Comparison of ENCODE assay signal across 15 cellular contexts in the genomic region with DNA sequence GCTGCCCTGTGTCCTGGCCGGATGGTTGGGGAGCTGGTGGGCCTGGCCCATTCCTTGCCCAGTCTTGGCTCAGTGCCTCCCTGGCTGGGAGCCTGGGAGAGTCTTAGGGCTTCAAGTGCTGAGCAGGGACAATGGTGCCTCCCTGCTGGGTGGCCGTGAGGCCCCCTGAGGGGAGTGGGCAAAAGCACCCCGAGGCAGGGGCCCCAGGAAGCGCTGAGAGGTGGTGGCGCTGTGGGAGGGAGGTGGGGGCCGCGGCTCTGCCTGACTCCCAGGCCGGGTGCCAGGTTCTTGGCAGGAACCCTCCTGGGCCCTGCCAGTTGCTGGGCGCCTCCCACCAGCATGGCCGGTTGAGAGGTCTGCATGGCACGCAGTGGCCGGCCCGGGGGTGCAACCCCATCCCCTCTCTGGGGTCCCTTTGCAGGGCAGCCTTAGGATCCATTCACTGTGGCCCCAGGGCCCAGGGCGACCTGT. TPM values are rescaled to one million over a fixed set of nuclear protein-coding genes. Genes with fewer than 3 reads are reported as not detected.
DNase-seq lines count a peak whose midpoint lies in the region; ATAC-seq, FAIRE-seq and TF ChIP-seq lines count a peak whose summit lies in the region.
"Had no signal": no experiment of that assay in that cellular context is flagged by ENCODE, and none has a peak within 500 bp of the region (broad histone marks: within the 10 kb centered on the region; RNA-seq: fewer than 3 reads in every experiment).

No MANE protein-coding gene starts in this region.

- FAIRE-seq in astrocyte (lab: Jason Lieb, UNC), result no peak

- H3K4me3 ChIP-seq in GM23338 (no peak overlapping the region), astrocyte (ENCODE audit: insufficient read depth, low read depth, low read length) (no peak overlapping the region), rectal smooth muscle tissue (ENCODE audit: low read length) (peak overlapping the region; percentile 8)
- no peak overlapping the region for H3K4me3 ChIP-seq in CD8-positive, alpha-beta memory T cell (ENCODE audit: low read length)
- H3K4me3 ChIP-seq: thoracic aorta had no signal

- TF ChIP-seq CTCF in GM23338 (conservative IDR thresholded peaks at IDR 0.05; ENCODE audit: low read depth in 2 of 2) (no peak), astrocyte (IDR thresholded peaks at IDR 0.05; ENCODE audit: insufficient read depth, low read depth, low read length) (no peak)

- peaks cover 14% of the 10 kb centered on the region; the same call in 1 of the 2 replicates for H3F3A ChIP-seq in GM23338 (replicated peaks; ENCODE audit: low read depth)

- H3K4me1 ChIP-seq in GM23338 (ENCODE audit: insufficient read depth) (peaks cover 14% of the 10 kb centered on the region), astrocyte (ENCODE audit: insufficient read depth, low read length) (peaks cover 33% of the 10 kb centered on the region), rectal smooth muscle tissue (ENCODE audit: control insufficient read depth, insufficient read depth, low read length) (peaks cover 47% of the 10 kb centered on the region)
- H3K4me1 ChIP-seq in CD8-positive, alpha-beta memory T cell (ENCODE audit: insufficient read depth, low read length), result peaks cover 2% of the 10 kb centered on the region

- H3K27me3 Mint-ChIP-seq in GM23338 (ENCODE audit: insufficient read depth, low read depth, poor library complexity) (peaks cover 25% of the 10 kb centered on the region), astrocyte (ENCODE audit: low read depth, unreplicated experiment) (no peaks in the 10 kb centered on the region)
- H3K27me3 Mint-ChIP-seq in CD8-positive, alpha-beta memory T cell, result peaks cover 3 to 6% of the 10 kb centered on the region in 2 donors

- CTCF ChIA-PET in CD8-positive, alpha-beta memory T cell (lab: Charles Lee), result no interaction called here

- H3K4me3 Mint-ChIP-seq in GM23338, result no peak overlapping the region
- H3K4me3 Mint-ChIP-seq in astrocyte (ENCODE audit: unreplicated experiment), result no peak overlapping the region
- no peak overlapping the region for H3K4me3 Mint-ChIP-seq in CD8-positive, alpha-beta memory T cell
- H3K4me3 Mint-ChIP-seq: activated CD8-positive, alpha-beta T cell treated with anti-CD3 and anti-CD28 coated beads for 36 hours; activated naive CD4-positive, alpha-beta T cell treated with anti-CD3 and anti-CD28 coated beads, Interleukin-2, amount 10 ng/mL, durations not matched to agents 7 days and 5 days; T-helper 17 cell had no signal

- H3K9me3 ChIP-seq in astrocyte (ENCODE audit: insufficient read depth, low read depth, low read length), result no peaks in the 10 kb centered on the region
- no peaks in the 10 kb centered on the region for H3K9me3 ChIP-seq in CD8-positive, alpha-beta memory T cell (ENCODE audit: low read length)
- H3K9me3 ChIP-seq: thoracic aorta had no signal

- peaks cover 42% of the 10 kb centered on the region for H3K4me1 Mint-ChIP-seq in GM23338
- H3K4me1 Mint-ChIP-seq in astrocyte (ENCODE audit: low read depth, unreplicated experiment), result peaks cover 31% of the 10 kb centered on the region
- peaks cover 7 to 9% (median 7%) of the 10 kb centered on the region in 3 donors for H3K4me1 Mint-ChIP-seq in CD8-positive, alpha-beta memory T cell

- ATAC-seq in GM23338, result no peak
- peak; percentile 30 to 56 for ATAC-seq in left cardiac atrium
- ATAC-seq in GM21576 (IDR thresholded peaks at IDR 0.05; ENCODE audit: unreplicated experiment), result no peak
- ATAC-seq: activated CD8-positive, alpha-beta T cell treated with anti-CD3 and anti-CD28 coated beads for 36 hours; T-helper 17 cell had no signal

- POLR2A ChIA-PET in CD8-positive, alpha-beta memory T cell (lab: Charles Lee), result no interaction called here

- H3K36me3 Mint-ChIP-seq in GM23338 (ENCODE audit: low read depth), result peaks cover 20% of the 10 kb centered on the region
- H3K36me3 Mint-ChIP-seq in astrocyte (ENCODE audit: low read depth, unreplicated experiment), result peaks cover 5% of the 10 kb centered on the region
- H3K36me3 Mint-ChIP-seq in CD8-positive, alpha-beta memory T cell, result peaks cover 4 to 6% (median 5%) of the 10 kb centered on the region in 3 donors

- H3K79me2 ChIP-seq in GM23338 (replicated peaks; ENCODE audit: insufficient read depth) (no peaks in the 10 kb centered on the region), astrocyte (ENCODE audit: insufficient read depth, low read length) (peaks cover 5% of the 10 kb centered on the region)

- H4K20me1 ChIP-seq in GM23338 (replicated peaks; ENCODE audit: insufficient read depth), result no peaks in the 10 kb centered on the region
- H4K20me1 ChIP-seq in astrocyte (ENCODE audit: insufficient read depth, low read length), result peaks cover 29% of the 10 kb centered on the region

- H2AFZ ChIP-seq in GM23338 (no peak overlapping the region), astrocyte (ENCODE audit: low read depth, low read length) (no peak overlapping the region)

- intact Hi-C loops in left cardiac atrium (cut with DNase I), result no loop called here

- DNase-seq in GM23338 (ENCODE audit: low spot score) (no peak), astrocyte (ENCODE audit: low read depth) (no peak), left cardiac atrium (no peak), COLO668 (lab: John Stamatoyannopoulos, UW; ENCODE audit: unreplicated experiment) (no peak)
- DNase-seq in CD8-positive, alpha-beta memory T cell, result no peak
- no peak for DNase-seq in effector CD8-positive, alpha-beta T cell (lab: John Stamatoyannopoulos, UW)
- DNase-seq: activated CD8-positive, alpha-beta T cell treated with anti-CD3 and anti-CD28 coated beads for 36 hours; activated naive CD4-positive, alpha-beta T cell treated with anti-CD3 and anti-CD28 coated beads, Interleukin-2, amount 10 ng/mL, durations not matched to agents 7 days and 5 days; GDM1; T-helper 17 cell had no signal

- H3K27ac ChIP-seq in GM23338 (ENCODE audit: low read depth), result peak overlapping the region; percentile 97
- H3K27ac ChIP-seq in astrocyte (ENCODE audit: low read depth, low read length), result no peak overlapping the region
- peak overlapping the region; percentile 96 for H3K27ac ChIP-seq in rectal smooth muscle tissue (ENCODE audit: low read depth, low read length)
- no peak overlapping the region for H3K27ac ChIP-seq in CD8-positive, alpha-beta memory T cell (ENCODE audit: low read depth, low read length)

- H3K4me2 ChIP-seq in GM23338 (no peak overlapping the region; the same call in 1 of the 2 replicates), astrocyte (ENCODE audit: low read length) (no peak overlapping the region)

- no peak overlapping the region for H3K9ac ChIP-seq in astrocyte (ENCODE audit: low read length)
- no peak overlapping the region for H3K9ac ChIP-seq in rectal smooth muscle tissue (ENCODE audit: low read length)

- no peaks in the 10 kb centered on the region; the same call in 1 of the 2 replicates for H3K9me2 ChIP-seq in GM23338 (ENCODE audit: insufficient read depth)

- no peak overlapping the region for H3K27ac Mint-ChIP-seq in GM23338
- H3K27ac Mint-ChIP-seq in astrocyte (ENCODE audit: unreplicated experiment), result peak overlapping the region; percentile 47
- H3K27ac Mint-ChIP-seq in CD8-positive, alpha-beta memory T cell, result no peak overlapping the region
- H3K27ac Mint-ChIP-seq: activated CD8-positive, alpha-beta T cell treated with anti-CD3 and anti-CD28 coated beads for 36 hours; activated naive CD4-positive, alpha-beta T cell treated with anti-CD3 and anti-CD28 coated beads, Interleukin-2, amount 10 ng/mL, durations not matched to agents 7 days and 5 days; T-helper 17 cell had no signal

- H3K27me3 ChIP-seq in GM23338 (ENCODE audit: insufficient read depth) (no peaks in the 10 kb centered on the region), astrocyte (ENCODE audit: insufficient read depth, low read length) (peaks cover 3% of the 10 kb centered on the region), rectal smooth muscle tissue (ENCODE audit: control insufficient read depth, insufficient read depth, low read length) (peaks cover 2% of the 10 kb centered on the region)
- no peaks in the 10 kb centered on the region for H3K27me3 ChIP-seq in CD8-positive, alpha-beta memory T cell (ENCODE audit: insufficient read depth, low read length, poor library complexity, severe bottlenecking)

- no peaks in the 10 kb centered on the region for H3K36me3 ChIP-seq in GM23338 (ENCODE audit: insufficient read depth)
- H3K36me3 ChIP-seq in astrocyte (ENCODE audit: insufficient read depth, low read length), result peaks cover 2% of the 10 kb centered on the region
- H3K36me3 ChIP-seq in rectal smooth muscle tissue (ENCODE audit: control insufficient read depth, insufficient read depth, low read length), result peaks cover 6% of the 10 kb centered on the region
- peaks cover 5% of the 10 kb centered on the region for H3K36me3 ChIP-seq in CD8-positive, alpha-beta memory T cell (ENCODE audit: insufficient read depth, low read length)
- H3K36me3 ChIP-seq: thoracic aorta had no signal

- peaks cover 5% of the 10 kb centered on the region for H3K9me3 Mint-ChIP-seq in GM23338
- peaks cover 2% of the 10 kb centered on the region for H3K9me3 Mint-ChIP-seq in astrocyte (ENCODE audit: unreplicated experiment)
- H3K9me3 Mint-ChIP-seq in CD8-positive, alpha-beta memory T cell, result no peaks in the 10 kb centered on the region

TF ChIP-seq in GM23338, 12 proteins besides CTCF, POLR2A, EP300 and RAD21 (continues in another document):
- TF ChIP-seq JUNB (IDR thresholded peaks at IDR 0.05; ENCODE audit: unreplicated experiment) (no peak), ZNF114 (CRISPR knock-in tag; IDR thresholded peaks at IDR 0.05) (no peak)

RNA-seq across cellular contexts. Expression of a gene that starts 9.3 kb away (rescaled TPM):
- total RNA-seq in GM23338 (2014; rRNA removed; shearing (Covaris generic)), result 759 and 964 TPM in 2 replicates
- 2,298 and 2,471 TPM in 2 replicates for polyA plus RNA-seq in GM23338 (2016; fragmentation: Nextera tagmentation; extraction: Ambion mirVana)
- total RNA-seq in astrocyte (1,126 and 1,251 TPM in 2 replicates), left cardiac atrium (100 to 1,000 TPM; 733 to 750 TPM)
- total RNA-seq in CD8-positive, alpha-beta memory T cell, result 1,000 to 10,000 TPM; 2,034 to 2,072 TPM
- polyA plus RNA-seq in CD8-positive, alpha-beta memory T cell, result 2,161 TPM

RNA-seq across cellular contexts. Expression of a gene that starts 10.5 kb away (rescaled TPM):
- 215 and 298 TPM in 2 replicates for total RNA-seq in GM23338 (2014; rRNA removed; shearing (Covaris generic))
- polyA plus RNA-seq in GM23338 (2016; fragmentation: Nextera tagmentation; extraction: Ambion mirVana), result 192 and 201 TPM in 2 replicates
- total RNA-seq in astrocyte, result 285 and 350 TPM in 2 replicates
- 100 to 1,000 TPM in 1 of 2 donors, 10 to 100 TPM in 1; 70.4 to 113 TPM for total RNA-seq in left cardiac atrium
- total RNA-seq in CD8-positive, alpha-beta memory T cell, result under 1 TPM; 0.13 to 0.78 TPM
- polyA plus RNA-seq in CD8-positive, alpha-beta memory T cell, result not detected

RNA-seq across cellular contexts. Expression of a gene that starts 29.4 kb away (rescaled TPM):
- 12.6 and 12.7 TPM in 2 replicates for total RNA-seq in GM23338 (2014; rRNA removed; shearing (Covaris generic))
- 4.3 and 5.1 TPM in 2 replicates for polyA plus RNA-seq in GM23338 (2016; fragmentation: Nextera tagmentation; extraction: Ambion mirVana)
- total RNA-seq in astrocyte, result 4.4 and 5.4 TPM in 2 replicates
- total RNA-seq in left cardiac atrium, result 10 to 100 TPM; 20.6 to 25.3 TPM
- total RNA-seq in CD8-positive, alpha-beta memory T cell, result 1 to 10 TPM; 8.6 to 9.2 TPM
- 3.2 TPM for polyA plus RNA-seq in CD8-positive, alpha-beta memory T cell

RNA-seq across cellular contexts. Expression of a gene that starts 49.7 kb away (rescaled TPM):
- 0.66 and 1.1 TPM in 2 replicates for total RNA-seq in GM23338 (2014; rRNA removed; shearing (Covaris generic))
- polyA plus RNA-seq in GM23338 (2016; fragmentation: Nextera tagmentation; extraction: Ambion mirVana), result 0.10 and 0.64 TPM in 2 replicates
- total RNA-seq in astrocyte (0.14 TPM in 1 of 2 replicates, not detected in the other), left cardiac atrium (not detected)
- total RNA-seq in CD8-positive, alpha-beta memory T cell, result not detected
- polyA plus RNA-seq in CD8-positive, alpha-beta memory T cell, result not detected
- total RNA-seq: activated CD8-positive, alpha-beta T cell treated with anti-CD3 and anti-CD28 coated beads for 36 hours; dermis microvascular lymphatic vessel endothelial cell; glomerular endothelial cell; T-helper 17 cell; thoracic aorta had no signal

Comparison
In these comparisons a context has a peak if more than half of its experiments do, and no peak if none do; other contexts are left out.
1. ATAC-seq: peak in left cardiac atrium (2 of 2); none in GM23338 (single experiment) and GM21576 (single experiment).
2. H3K27ac ChIP-seq: peak in GM23338 (single experiment) and rectal smooth muscle tissue (single experiment); none in astrocyte (single experiment) and CD8-positive, alpha-beta memory T cell (single experiment).
3. RNA of a gene that starts 10.5 kb away (total RNA-seq): 285 to 350 TPM in astrocyte, 215 to 298 TPM in GM23338 and 70.4 to 113 TPM in left cardiac atrium; 0.13 to 0.78 TPM in CD8-positive, alpha-beta memory T cell; every median in the first group is over 10 times any median in the second.